ENCODE assay signal across 15 cellular contexts in the genomic region with DNA sequence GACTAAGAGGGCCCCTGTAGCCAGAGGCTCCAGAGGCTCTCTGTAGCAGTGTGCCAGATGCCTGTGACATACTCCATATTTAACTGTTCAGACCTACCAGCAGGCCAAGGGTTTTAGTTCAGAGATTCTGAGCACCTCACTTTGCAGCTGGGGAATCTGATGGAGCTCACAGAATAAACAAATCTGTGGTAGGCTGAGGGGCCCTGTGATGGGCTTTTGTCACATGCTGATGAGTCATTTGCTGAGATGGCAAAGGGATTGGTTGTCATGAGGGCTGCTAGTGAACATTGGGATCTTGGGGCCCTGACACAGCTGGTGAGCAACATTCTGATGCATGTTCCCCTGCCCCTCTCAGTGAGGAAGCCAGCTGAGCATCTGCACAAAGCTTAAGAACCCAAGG.
DNase-seq lines count a peak whose midpoint lies in the region; ATAC-seq and TF ChIP-seq lines count a peak whose summit lies in the region.
"Had no signal": no experiment of that assay in that cellular context is flagged by ENCODE, and none has a peak within 500 bp of the region (broad histone marks: within the 10 kb centered on the region; RNA-seq: fewer than 3 reads in every experiment).

No MANE protein-coding gene starts in this region.

- peaks cover 18% of the 10 kb centered on the region for H3K4me1 ChIP-seq in mesenchymal stem cell (ENCODE audit: control insufficient read depth, insufficient read depth, low read depth, low read length)

- no peak overlapping the region for H2BK5ac ChIP-seq in mesenchymal stem cell (ENCODE audit: low read depth, low read length, poor library complexity, severe bottlenecking)

- H3K9me3 ChIP-seq in mesenchymal stem cell (ENCODE audit: control insufficient read depth, low read length): peaks cover 12% of the 10 kb centered on the region
- H3K9me3 ChIP-seq: BE2C had no signal

- no peaks in the 10 kb centered on the region for H3K79me1 ChIP-seq in mesenchymal stem cell (replicated peaks; ENCODE audit: low read length, poor library complexity, severe bottlenecking)

- H3K27ac ChIP-seq in mesenchymal stem cell (ENCODE audit: low read length, poor library complexity, severe bottlenecking): no peak overlapping the region

- intact Hi-C loops in Calu3 (cut with micrococcal nuclease; ENCODE audit: unreplicated experiment): loop anchor here (5.0 kb wide), 1 partner anchor 135 kb away; no protein-coding TSS in a partner anchor

- no peak overlapping the region for H4K8ac ChIP-seq in mesenchymal stem cell (ENCODE audit: low read length)

- H3K9ac ChIP-seq in mesenchymal stem cell (ENCODE audit: low read length): no peak overlapping the region

- peak overlapping the region in 1 of 2 experiments; percentile 72 for H2BK12ac ChIP-seq in mesenchymal stem cell (ENCODE audit: low read length in 2 of 2)

- no peak for ATAC-seq in HG02970 (IDR thresholded peaks at IDR 0.05; ENCODE audit: low FRiP score, unreplicated experiment)
- ATAC-seq: stimulated activated effector memory CD8-positive, alpha-beta T cell treated with anti-CD3 and anti-CD28 coated beads, Interleukin-12 subunit alpha, Interleukin-12 subunit beta, amount 100 ng/mL, for 72 hours had no signal

- peak overlapping the region; percentile 61 to 67 for H3K18ac ChIP-seq in mesenchymal stem cell (ENCODE audit: low read depth in 1 of 2, low read length in 2 of 2)

- peaks cover 12% of the 10 kb centered on the region for H3K9me3 Mint-ChIP-seq in Calu3 (ENCODE audit: low read depth, unreplicated experiment)

- H2AFZ ChIP-seq in mesenchymal stem cell (ENCODE audit: low read depth, low read length): peak overlapping the region; percentile 33

- no peak overlapping the region for H3K4me3 Mint-ChIP-seq in Calu3 (ENCODE audit: low read depth, unreplicated experiment)
- H3K4me3 Mint-ChIP-seq: stimulated activated effector memory CD8-positive, alpha-beta T cell treated with anti-CD3 and anti-CD28 coated beads, Interleukin-12 subunit alpha, Interleukin-12 subunit beta, amount 100 ng/mL, for 72 hours had no signal

- no peak overlapping the region for H2AK5ac ChIP-seq in mesenchymal stem cell (ENCODE audit: low read length, severe bottlenecking)

- peaks cover 21% of the 10 kb centered on the region for H3K36me3 Mint-ChIP-seq in Calu3 (ENCODE audit: insufficient read depth, unreplicated experiment)
- H3K36me3 Mint-ChIP-seq: stimulated activated effector memory CD8-positive, alpha-beta T cell treated with anti-CD3 and anti-CD28 coated beads, Interleukin-12 subunit alpha, Interleukin-12 subunit beta, amount 100 ng/mL, for 72 hours had no signal

- no peaks in the 10 kb centered on the region for H3K27me3 ChIP-seq in mesenchymal stem cell (ENCODE audit: control insufficient read depth in 1 of 2, insufficient read depth in 1 of 2, low read length in 2 of 2)
- H3K27me3 ChIP-seq: BE2C had no signal

- peak overlapping the region in 1 of 2 experiments; percentile 74 for H3K4ac ChIP-seq in mesenchymal stem cell (ENCODE audit: low read depth in 1 of 2, low read length in 2 of 2)

- no peak overlapping the region for H3K4me2 ChIP-seq in mesenchymal stem cell (ENCODE audit: low read length, poor library complexity, severe bottlenecking)

- H3K36me3 ChIP-seq in mesenchymal stem cell (ENCODE audit: control insufficient read depth in 1 of 2, insufficient read depth in 2 of 2, low read depth in 1 of 2, low read length in 2 of 2): no peaks in the 10 kb centered on the region
- H3K36me3 ChIP-seq: BE2C had no signal

- H4K91ac ChIP-seq in mesenchymal stem cell (ENCODE audit: low read length): no peak overlapping the region

- no peak overlapping the region for H2BK15ac ChIP-seq in mesenchymal stem cell (ENCODE audit: low read depth, poor library complexity, severe bottlenecking)

- peak overlapping the region; percentile 78 for H3K27ac Mint-ChIP-seq in Calu3 (ENCODE audit: unreplicated experiment)
- H3K27ac Mint-ChIP-seq: stimulated activated effector memory CD8-positive, alpha-beta T cell treated with anti-CD3 and anti-CD28 coated beads, Interleukin-12 subunit alpha, Interleukin-12 subunit beta, amount 100 ng/mL, for 72 hours had no signal

- DNase-seq in Calu3 (no peak), LHCN-M2 (ENCODE audit: low read depth) (peak; percentile 87), ecto neural progenitor cell (ENCODE audit: low spot score) (peak; percentile 33), mesenchymal stem cell (peak; percentile 91), HPDE6-E6E7 (ENCODE audit: extremely low spot score) (no peak), NK-92 (lab: John Stamatoyannopoulos, UW; ENCODE audit: unreplicated experiment) (no peak)
- DNase-seq in activated CD4-positive, alpha-beta T cell treated with anti-CD3 and anti-CD28 coated beads for 4 hours: no peak
- DNase-seq: activated CD4-positive, alpha-beta T cell treated with anti-CD3 and anti-CD28 coated beads for 1 hour; activated T-cell treated with anti-CD3 and anti-CD28 coated beads, Interleukin-2, amount 50 U/mL, for 48 hours; BE2C; Kasumi-1; NCI-H2081 treated with DMSO at 0.1 percent for 48 hours; stimulated activated CD4-positive, alpha-beta T cell treated with anti-CD3 and anti-CD28 coated beads, Interleukin-2, amount 100 ng/mL, for 48 hours had no signal

- H3K4me1 Mint-ChIP-seq in Calu3 (ENCODE audit: low read depth, unreplicated experiment): peaks cover 30% of the 10 kb centered on the region
- H3K4me1 Mint-ChIP-seq: stimulated activated effector memory CD8-positive, alpha-beta T cell treated with anti-CD3 and anti-CD28 coated beads, Interleukin-12 subunit alpha, Interleukin-12 subunit beta, amount 100 ng/mL, for 72 hours had no signal

- no peak overlapping the region for H2BK120ac ChIP-seq in mesenchymal stem cell (ENCODE audit: low read depth, low read length)

- no peak overlapping the region for H3K4me3 ChIP-seq in mesenchymal stem cell (ENCODE audit: insufficient read depth in 1 of 2, low read depth in 1 of 2, low read length in 2 of 2)

- no TSS peak for BruUV-seq in Calu3 (replicated peaks; lab: Mats Ljungman, UMichigan)

- H3K14ac ChIP-seq in mesenchymal stem cell (ENCODE audit: low read length in 2 of 2): no peak overlapping the region

- H3K27me3 Mint-ChIP-seq in Calu3 (ENCODE audit: unreplicated experiment): no peaks in the 10 kb centered on the region

- TF ChIP-seq CTCF in Calu3 (IDR thresholded peaks at IDR 0.05; ENCODE audit: unreplicated experiment): no peak

- CTCF ChIA-PET in Calu3 (lab: Charles Lee): interaction anchor here (0.8 kb wide), 1 partner anchor 32 kb away, joined by 3 read pairs; no protein-coding TSS in a partner anchor

- no peak overlapping the region for H3K23ac ChIP-seq in mesenchymal stem cell (ENCODE audit: low read length in 2 of 2)

Comparison
In these comparisons a context has a peak if more than half of its experiments do, and no peak if none do; other contexts are left out.
1. DNase-seq: peak in LHCN-M2 (single experiment), ecto neural progenitor cell (single experiment) and mesenchymal stem cell (single experiment); none in Calu3 (single experiment), HPDE6-E6E7 (single experiment), activated CD4-positive, alpha-beta T cell treated with anti-CD3 and anti-CD28 coated beads for 4 hours (0 of 2) and NK-92 (single experiment).